Comparison of ENCODE assay signal across 8 cellular contexts in the genomic region with DNA sequence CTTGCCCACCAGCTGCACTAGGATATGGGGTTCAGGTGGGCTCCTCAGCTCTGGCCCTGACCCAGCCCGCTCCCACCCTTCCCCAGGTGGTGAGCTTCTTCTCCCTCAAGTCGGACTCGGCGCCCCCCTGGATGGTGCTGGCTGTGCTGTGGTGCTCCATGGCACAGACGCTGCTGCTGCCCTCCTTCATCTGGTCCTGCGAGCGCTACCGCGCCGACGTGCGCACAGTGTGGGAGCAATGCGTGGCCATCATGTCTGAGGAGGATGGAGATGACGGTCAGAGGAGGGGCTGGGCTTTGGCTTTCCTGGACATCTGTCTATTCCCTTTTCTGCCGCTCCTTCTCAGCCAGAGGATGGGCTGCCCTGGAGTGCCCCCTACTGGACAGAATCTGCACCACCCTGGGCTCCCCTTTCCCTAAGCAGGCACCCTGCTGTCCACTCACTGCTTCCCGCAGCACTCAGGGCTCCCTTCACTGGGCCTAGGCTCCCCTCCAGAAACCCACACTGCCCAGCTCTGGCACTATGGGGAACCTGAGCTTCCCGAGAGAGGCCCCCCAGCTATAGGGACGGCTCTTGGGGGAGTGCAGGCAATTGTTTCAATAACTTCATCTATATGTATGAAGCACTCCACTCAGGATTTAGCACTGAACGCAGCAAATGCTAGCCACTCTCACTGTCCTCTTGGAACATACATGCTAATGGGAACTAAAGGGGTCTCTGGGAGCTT. TPM values are rescaled to one million over a fixed set of nuclear protein-coding genes. Genes with fewer than 3 reads are reported as not detected.
DNase-seq lines count a peak whose midpoint lies in the region; ATAC-seq and TF ChIP-seq lines count a peak whose summit lies in the region.

No MANE protein-coding gene starts in this region.

- DNase-seq in G401 (ENCODE audit: low spot score) (peak; percentile 94), LHCN-M2 (ENCODE audit: low read depth) (peak; percentile 82), RPMI8226 (peak; percentile 80), foreskin keratinocyte (peak; percentile 28 to 54)
- DNase-seq in activated effector memory CD4-positive, alpha-beta T cell treated with Interleukin-2 at 50 U/mL for 16 hours: peak; percentile 69

- H3K4me1 ChIP-seq in foreskin keratinocyte (no peaks in the 10 kb centered on the region), neutrophil (ENCODE audit: control insufficient read depth in 1 of 2, insufficient read depth in 1 of 2, low read depth in 1 of 2, low read length in 1 of 2) (peaks cover 33 to 37% of the 10 kb centered on the region in 2 experiments), stomach smooth muscle (ENCODE audit: control insufficient read depth, insufficient read depth, low read length) (peaks cover 51% of the 10 kb centered on the region)

- H3K36me3 ChIP-seq in neutrophil (no peaks in the 10 kb centered on the region), stomach smooth muscle (ENCODE audit: control insufficient read depth in 2 of 2, insufficient read depth in 2 of 2, low read length in 2 of 2) (peaks cover 0 to 2% of the 10 kb centered on the region in 2 donors)

- peaks cover 30% of the 10 kb centered on the region for H3K27me3 ChIP-seq in foreskin keratinocyte
- peaks cover 90% of the 10 kb centered on the region for H3K27me3 ChIP-seq in neutrophil
- H3K27me3 ChIP-seq in stomach smooth muscle (ENCODE audit: control insufficient read depth in 1 of 2, insufficient read depth in 2 of 2, low read length in 2 of 2): peaks cover 0 to 16% of the 10 kb centered on the region in 2 donors

- H3K4me3 ChIP-seq in neutrophil (ENCODE audit: low read depth in 1 of 2, low read length in 1 of 2) (no peak overlapping the region), stomach smooth muscle (ENCODE audit: low read length in 2 of 2) (peak overlapping the region in 1 of 2 donors; percentile 59)

- H3K9me3 ChIP-seq in neutrophil: no peaks in the 10 kb centered on the region
- H3K9me3 ChIP-seq in stomach smooth muscle (ENCODE audit: control insufficient read depth in 2 of 2, low read length in 2 of 2): no peaks in the 10 kb centered on the region

- in situ Hi-C loops in G401 (cut with HindIII; ENCODE audit: low sequenced_read_pairs): no loop called here

- TF ChIP-seq CTCF in foreskin keratinocyte (conservative IDR thresholded peaks at IDR 0.05) (peak; percentile 92), neutrophil (IDR thresholded peaks at IDR 0.05) (peak; percentile 89)

- peak overlapping the region; percentile 13 to 39 for H3K9ac ChIP-seq in stomach smooth muscle (ENCODE audit: low read length in 2 of 2)

- H3K27ac ChIP-seq in foreskin keratinocyte: no peak overlapping the region
- H3K27ac ChIP-seq in neutrophil: no peak overlapping the region
- H3K27ac ChIP-seq in stomach smooth muscle (ENCODE audit: low read length): no peak overlapping the region

- ATAC-seq in foreskin keratinocyte: peak; percentile 55
- ATAC-seq in GM18873 (IDR thresholded peaks at IDR 0.05; ENCODE audit: low FRiP score, unreplicated experiment): no peak

RNA-seq across cellular contexts. Expression of gene P3H3, which starts 2.6 kb away (rescaled TPM):
- 56.4 and 70.5 TPM in 2 replicates for total RNA-seq in G401 (2014; rRNA removed; shearing (Covaris generic))
- total RNA-seq in LHCN-M2 (2014; rRNA removed) (47.6 and 58.4 TPM in 2 replicates), foreskin keratinocyte (33.4 and 35.0 TPM in 2 replicates)
- polyA plus RNA-seq in LHCN-M2 (2012): 51.1 TPM
- 41.4 and 42.6 TPM in 2 replicates for polyA plus RNA-seq in foreskin keratinocyte

RNA-seq across cellular contexts. Expression of gene GPR162, which starts 3.9 kb away (rescaled TPM):
- total RNA-seq in G401 (2014; rRNA removed; shearing (Covaris generic)): 37.7 and 59.0 TPM in 2 replicates
- total RNA-seq in LHCN-M2 (2014; rRNA removed): 2.0 TPM in 2 replicates
- polyA plus RNA-seq in LHCN-M2 (2012): 1.7 TPM
- total RNA-seq in foreskin keratinocyte: 0.14 and 0.21 TPM in 2 replicates
- 0.13 and 0.24 TPM in 2 replicates for polyA plus RNA-seq in foreskin keratinocyte

RNA-seq across cellular contexts. Expression of gene GNB3, which starts 15.2 kb away (rescaled TPM):
- 0.25 and 3.8 TPM in 2 replicates for total RNA-seq in G401 (2014; rRNA removed; shearing (Covaris generic))
- 2.6 and 2.8 TPM in 2 replicates for total RNA-seq in LHCN-M2 (2014; rRNA removed)
- polyA plus RNA-seq in LHCN-M2 (2012): 1.2 TPM
- total RNA-seq in foreskin keratinocyte: 2.1 and 2.9 TPM in 2 replicates
- polyA plus RNA-seq in foreskin keratinocyte: 3.0 and 4.1 TPM in 2 replicates

RNA-seq across cellular contexts. Expression of gene CDCA3, which starts 25.5 kb away (rescaled TPM):
- 84.2 and 103 TPM in 2 replicates for total RNA-seq in G401 (2014; rRNA removed; shearing (Covaris generic))
- total RNA-seq in LHCN-M2 (2014; rRNA removed) (101 and 120 TPM in 2 replicates), foreskin keratinocyte (38.0 and 47.5 TPM in 2 replicates)
- polyA plus RNA-seq in LHCN-M2 (2012): 89.4 TPM
- 39.9 and 57.6 TPM in 2 replicates for polyA plus RNA-seq in foreskin keratinocyte

RNA-seq across cellular contexts. Expression of gene USP5, which starts 26.4 kb away (rescaled TPM):
- 137 and 156 TPM in 2 replicates for total RNA-seq in G401 (2014; rRNA removed; shearing (Covaris generic))
- total RNA-seq in LHCN-M2 (2014; rRNA removed) (119 and 127 TPM in 2 replicates), foreskin keratinocyte (80.9 and 83.5 TPM in 2 replicates)
- polyA plus RNA-seq in LHCN-M2 (2012): 110 TPM
- 61.4 and 66.4 TPM in 2 replicates for polyA plus RNA-seq in foreskin keratinocyte

Comparison
In these comparisons a context has a peak if more than half of its experiments do, and no peak if none do; other contexts are left out.
1. DNase-seq: peak in every context shown above with its lines; median percentile 94 in G401; 82 in LHCN-M2; 80 in RPMI8226; 69 in activated effector memory CD4-positive, alpha-beta T cell treated with Interleukin-2 at 50 U/mL for 16 hours; 41 in foreskin keratinocyte.
2. RNA of gene GPR162, which starts 3.9 kb away (total RNA-seq): 37.7 to 59.0 TPM in G401; 2.0 TPM in LHCN-M2 and 0.14 to 0.21 TPM in foreskin keratinocyte; every median in the first group is over 10 times any median in the second.